In genomic region chr6:70317799-70318198, GRCh38 we compare ENCODE assay signal across 4 cellular contexts. TPM values are rescaled to one million over a fixed set of nuclear protein-coding genes. Genes with fewer than 3 reads are reported as not detected.
"Had no signal": no experiment of that assay in that cellular context is flagged by ENCODE, and none has a peak within 500 bp of the region (broad histone marks: within the 10 kb centered on the region; RNA-seq: fewer than 3 reads in every experiment).

No MANE protein-coding gene starts in this region.

RNA-seq across cellular contexts. Expression of gene COL9A1, which starts 14.9 kb away (rescaled TPM):
- total RNA-seq: HT-29, HT1080, IMR-90 had no signal
- polyA plus RNA-seq: IgD-negative memory B cell, IMR-90 had no signal
